38 cellular contexts compared by ENCODE assay signal in genomic region chr12:128891856-128892255, GRCh38. TPM values are rescaled to one million over a fixed set of nuclear protein-coding genes. Genes with fewer than 3 reads are reported as not detected.
"Had no signal": no experiment of that assay in that cellular context is flagged by ENCODE, and none has a peak within 500 bp of the region (broad histone marks: within the 10 kb centered on the region; RNA-seq: fewer than 3 reads in every experiment).

No MANE protein-coding gene starts in this region.

- H3K4me3 Mint-ChIP-seq: activated B cell treated with CpG ODN at 0.5 μM for 24 hours; activated CD4-positive, alpha-beta memory T cell treated with anti-CD3 and anti-CD28 coated beads for 36 hours; activated CD4-positive, alpha-beta T cell treated with anti-CD3 and anti-CD28 coated beads, Interleukin-2, amount 10 ng/mL, durations not matched to agents 24 days and 14 days; activated CD8-positive, alpha-beta T cell treated with anti-CD3 and anti-CD28 coated beads for 36 hours; activated naive CD4-positive, alpha-beta T cell treated with anti-CD3 and anti-CD28 coated beads, Interleukin-2, amount 10 ng/mL, durations not matched to agents 7 days and 5 days; activated naive CD4-positive, alpha-beta T cell treated with anti-CD3 and anti-CD28 coated beads, Interleukin-2, amount 50 U/mL, for 24 hours; activated naive CD8-positive, alpha-beta T cell; activated naive CD8-positive, alpha-beta T cell treated with anti-CD3 and anti-CD28 coated beads, Interleukin-2, amount 10 ng/mL, durations not matched to agents 7 days and 5 days; activated naive CD8-positive, alpha-beta T cell treated with anti-CD3 and anti-CD28 coated beads, Interleukin-2, amount 50 U/mL, for 24 hours; activated T-cell treated with anti-CD3 and anti-CD28 coated beads, Interleukin-2, amount 50 U/mL, for 4 hours; activated T-cell treated with anti-CD3 and anti-CD28 coated beads, Interleukin-2, amount 50 U/mL, for 72 hours; brain; central memory CD8-positive, alpha-beta T cell; T-helper 1 cell treated with Interleukin-12 subunit alpha and Interleukin-12 subunit beta and Interleukin-4 antibody, amounts not matched to agents 30 μg/mL and 1 μg/mL, for 36 hours; T-helper 2 cell treated with Interferon-gamma antibody and Interleukin-4, amounts not matched to agents 5 μg/mL and 100 μg/mL, for 36 hours had no signal

- FAIRE-seq: bronchial epithelial cell, TTC549 had no signal

- H3K4me1 ChIP-seq: ascending aorta had no signal

- H3K36me3 ChIP-seq: ascending aorta, cardiac muscle cell had no signal

- H3K4me3 ChIP-seq: ascending aorta, cardiac muscle cell had no signal

- DNase-seq: activated B cell treated with CpG ODN at 0.5 μM for 24 hours; activated CD4-positive, alpha-beta memory T cell treated with anti-CD3 and anti-CD28 coated beads for 36 hours; activated CD4-positive, alpha-beta T cell treated with anti-CD3 and anti-CD28 coated beads for 4 hours; activated CD4-positive, alpha-beta T cell treated with anti-CD3 and anti-CD28 coated beads, Interleukin-2, amount 10 ng/mL, durations not matched to agents 24 days and 14 days; activated CD4-positive, alpha-beta T cell treated with anti-CD3 and anti-CD28 coated beads, Interleukin-2, amount 50 U/mL, for 1 hour; activated CD4-positive, alpha-beta T cell treated with anti-CD3 and anti-CD28 coated beads, Interleukin-2, amount 50 U/mL, for 4 hours; activated CD4-positive, CD25-positive, alpha-beta regulatory T cell treated with anti-CD3 and anti-CD28 coated beads, Interleukin-2, amount 50 U/mL, for 72 hours; activated CD8-positive, alpha-beta memory T cell treated with anti-CD3 and anti-CD28 coated beads, Interleukin-2, amount 50 U/mL, for 4 hours; activated CD8-positive, alpha-beta T cell treated with anti-CD3 and anti-CD28 coated beads for 36 hours; activated effector memory CD4-positive, alpha-beta T cell treated with Interleukin-2 at 50 U/mL for 16 hours; activated gamma-delta T cell; activated naive CD4-positive, alpha-beta T cell treated with anti-CD3 and anti-CD28 coated beads, Interleukin-2, amount 10 ng/mL, durations not matched to agents 7 days and 5 days; activated naive CD4-positive, alpha-beta T cell treated with Interleukin-2 at 50 U/mL for 16 hours; activated naive CD8-positive, alpha-beta T cell treated with anti-CD3 and anti-CD28 coated beads, Interleukin-2, amount 10 ng/mL, durations not matched to agents 7 days and 5 days; activated naive CD8-positive, alpha-beta T cell treated with anti-CD3 and anti-CD28 coated beads, Interleukin-2, amount 50 U/mL, for 24 hours; activated T-cell treated with anti-CD3 and anti-CD28 coated beads for 4 hours; activated T-cell treated with anti-CD3 and anti-CD28 coated beads, Interleukin-2, amount 50 U/mL, for 1 hour; activated T-cell treated with anti-CD3 and anti-CD28 coated beads, Interleukin-2, amount 50 U/mL, for 4 hours; activated T-cell treated with anti-CD3 and anti-CD28 coated beads, Interleukin-2, amount 50 U/mL, for 72 hours; amygdala; anterior cingulate cortex; caudate nucleus; cerebellar nuclear complex; T-helper 1 cell; T-helper 2 cell; T-helper 9 cell had no signal

- H3K27ac Mint-ChIP-seq: activated B cell treated with CpG ODN at 0.5 μM for 24 hours; activated CD4-positive, alpha-beta memory T cell treated with anti-CD3 and anti-CD28 coated beads for 36 hours; activated CD4-positive, alpha-beta T cell treated with anti-CD3 and anti-CD28 coated beads, Interleukin-2, amount 10 ng/mL, durations not matched to agents 24 days and 14 days; activated CD8-positive, alpha-beta T cell treated with anti-CD3 and anti-CD28 coated beads for 36 hours; activated naive CD4-positive, alpha-beta T cell treated with anti-CD3 and anti-CD28 coated beads, Interleukin-2, amount 10 ng/mL, durations not matched to agents 7 days and 5 days; activated naive CD4-positive, alpha-beta T cell treated with anti-CD3 and anti-CD28 coated beads, Interleukin-2, amount 50 U/mL, for 24 hours; activated naive CD8-positive, alpha-beta T cell; activated naive CD8-positive, alpha-beta T cell treated with anti-CD3 and anti-CD28 coated beads, Interleukin-2, amount 10 ng/mL, durations not matched to agents 7 days and 5 days; activated naive CD8-positive, alpha-beta T cell treated with anti-CD3 and anti-CD28 coated beads, Interleukin-2, amount 50 U/mL, for 24 hours; activated T-cell treated with anti-CD3 and anti-CD28 coated beads, Interleukin-2, amount 50 U/mL, for 72 hours; activated T-helper 2 cell treated with anti-CD3 and anti-CD28 coated beads, Interferon-gamma antibody, Interleukin-2, Interleukin-4, amounts not matched to agents 10 μg/mL and 5 μg/mL and 100 μg/mL, durations not matched to agents 14 hours and 24 hours and 36 hours; brain; T-helper 1 cell treated with Interleukin-12 subunit alpha and Interleukin-12 subunit beta and Interleukin-4 antibody, amounts not matched to agents 30 μg/mL and 1 μg/mL, for 36 hours; T-helper 2 cell treated with Interferon-gamma antibody and Interleukin-4, amounts not matched to agents 5 μg/mL and 100 μg/mL, for 36 hours had no signal

- H3K9me3 Mint-ChIP-seq: activated B cell treated with CpG ODN at 0.5 μM for 24 hours; activated CD4-positive, alpha-beta memory T cell treated with anti-CD3 and anti-CD28 coated beads for 36 hours; activated CD4-positive, alpha-beta T cell treated with anti-CD3 and anti-CD28 coated beads, Interleukin-2, amount 10 ng/mL, durations not matched to agents 24 days and 14 days; activated CD8-positive, alpha-beta T cell treated with anti-CD3 and anti-CD28 coated beads for 36 hours; activated naive CD4-positive, alpha-beta T cell treated with anti-CD3 and anti-CD28 coated beads, Interleukin-2, amount 50 U/mL, for 24 hours; activated T-cell treated with anti-CD3 and anti-CD28 coated beads, Interleukin-2, amount 50 U/mL, for 4 hours; activated T-cell treated with anti-CD3 and anti-CD28 coated beads, Interleukin-2, amount 50 U/mL, for 72 hours; activated T-helper 2 cell treated with anti-CD3 and anti-CD28 coated beads, Interferon-gamma antibody, Interleukin-2, Interleukin-4, amounts not matched to agents 10 μg/mL and 5 μg/mL and 100 μg/mL, durations not matched to agents 14 hours and 24 hours and 36 hours; central memory CD8-positive, alpha-beta T cell; T-helper 1 cell treated with Interleukin-12 subunit alpha and Interleukin-12 subunit beta and Interleukin-4 antibody, amounts not matched to agents 30 μg/mL and 1 μg/mL, for 36 hours; T-helper 2 cell treated with Interferon-gamma antibody and Interleukin-4, amounts not matched to agents 5 μg/mL and 100 μg/mL, for 36 hours had no signal

- H3K27ac ChIP-seq: ascending aorta, cardiac muscle cell, VCaP had no signal

- H3K9me3 ChIP-seq: ascending aorta had no signal

- H3K27me3 Mint-ChIP-seq: activated CD4-positive, alpha-beta memory T cell treated with anti-CD3 and anti-CD28 coated beads for 36 hours; activated CD8-positive, alpha-beta T cell treated with anti-CD3 and anti-CD28 coated beads for 36 hours; activated naive CD4-positive, alpha-beta T cell treated with anti-CD3 and anti-CD28 coated beads, Interleukin-2, amount 10 ng/mL, durations not matched to agents 7 days and 5 days; activated naive CD4-positive, alpha-beta T cell treated with anti-CD3 and anti-CD28 coated beads, Interleukin-2, amount 50 U/mL, for 24 hours; activated naive CD8-positive, alpha-beta T cell; brain; central memory CD8-positive, alpha-beta T cell had no signal

- ATAC-seq: activated CD8-positive, alpha-beta T cell treated with anti-CD3 and anti-CD28 coated beads for 36 hours; activated naive CD8-positive, alpha-beta T cell treated with anti-CD3 and anti-CD28 coated beads, Interleukin-2, amount 50 U/mL, for 24 hours; activated T-cell treated with anti-CD3 and anti-CD28 coated beads, Interleukin-2, amount 50 U/mL, for 4 hours; activated T-cell treated with anti-CD3 and anti-CD28 coated beads, Interleukin-2, amount 50 U/mL, for 72 hours had no signal

- H3K4me1 Mint-ChIP-seq: activated B cell treated with CpG ODN at 0.5 μM for 24 hours; activated CD4-positive, alpha-beta T cell treated with anti-CD3 and anti-CD28 coated beads, Interleukin-2, amount 10 ng/mL, durations not matched to agents 24 days and 14 days; activated naive CD4-positive, alpha-beta T cell treated with anti-CD3 and anti-CD28 coated beads, Interleukin-2, amount 10 ng/mL, durations not matched to agents 7 days and 5 days; activated naive CD4-positive, alpha-beta T cell treated with anti-CD3 and anti-CD28 coated beads, Interleukin-2, amount 50 U/mL, for 24 hours; activated naive CD8-positive, alpha-beta T cell treated with anti-CD3 and anti-CD28 coated beads, Interleukin-2, amount 10 ng/mL, durations not matched to agents 7 days and 5 days; activated naive CD8-positive, alpha-beta T cell treated with anti-CD3 and anti-CD28 coated beads, Interleukin-2, amount 50 U/mL, for 24 hours; brain; central memory CD8-positive, alpha-beta T cell had no signal

- H3K27me3 ChIP-seq: ascending aorta, cardiac muscle cell had no signal

- H3K36me3 Mint-ChIP-seq: activated CD4-positive, alpha-beta memory T cell treated with anti-CD3 and anti-CD28 coated beads for 36 hours; activated naive CD4-positive, alpha-beta T cell treated with anti-CD3 and anti-CD28 coated beads, Interleukin-2, amount 10 ng/mL, durations not matched to agents 7 days and 5 days; activated naive CD4-positive, alpha-beta T cell treated with anti-CD3 and anti-CD28 coated beads, Interleukin-2, amount 50 U/mL, for 24 hours; activated naive CD8-positive, alpha-beta T cell had no signal

RNA-seq across cellular contexts. Expression of gene GLT1D1, which starts 38.6 kb away (rescaled TPM):
- total RNA-seq: activated B cell treated with CpG ODN at 0.5 μM for 24 hours; activated CD4-positive, alpha-beta memory T cell treated with anti-CD3 and anti-CD28 coated beads for 36 hours; activated naive CD8-positive, alpha-beta T cell treated with anti-CD3 and anti-CD28 coated beads, Interleukin-2, amount 10 ng/mL, durations not matched to agents 7 days and 5 days; bronchial epithelial cell had no signal
